In the genomic region with DNA sequence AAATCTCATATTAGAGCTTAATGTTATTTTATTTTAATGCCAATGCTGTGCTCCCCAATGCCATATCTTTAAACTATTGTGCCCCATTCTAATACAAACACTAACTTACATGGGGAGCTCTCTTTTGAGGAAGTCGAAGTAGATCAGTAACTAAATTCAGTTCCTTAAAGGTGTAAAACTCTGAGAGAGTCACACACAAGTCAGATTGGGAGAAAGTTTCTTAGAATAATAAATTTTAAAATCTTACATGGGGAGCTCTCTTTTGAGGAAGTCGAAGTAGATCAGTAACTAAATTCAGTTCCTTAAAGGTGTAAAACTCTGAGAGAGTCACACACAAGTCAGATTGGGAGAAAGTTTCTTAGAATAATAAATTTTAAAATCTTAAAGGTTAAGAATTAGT, we compare ENCODE assay signal across 8 cellular contexts.
A peak's percentile ranks its signal among the peaks of the same experiment; 100 is the strongest.
ATAC-seq lines count a peak whose summit lies in the region.
"Not testable (repeated sequence)": the region's sequence is repeated elsewhere in the genome, so short reads cannot be mapped to it uniquely, and the experiment has no call there.

No MANE protein-coding gene starts in this region.

- not testable (repeated sequence) for H3K36me3 ChIP-seq in ES-I3 (ENCODE audit: insufficient read depth, low read length); HUES6 (ENCODE audit: control insufficient read depth, insufficient read depth, low read length)

- ATAC-seq in GM18867 (IDR thresholded peaks at IDR 0.05; ENCODE audit: unreplicated experiment) (peak; percentile 70), GM19438 (IDR thresholded peaks at IDR 0.05; ENCODE audit: low read depth, unreplicated experiment) (peak; percentile 70), GM21529 (IDR thresholded peaks at IDR 0.05; ENCODE audit: unreplicated experiment) (peak; percentile 65), HG02678 (IDR thresholded peaks at IDR 0.05; ENCODE audit: unreplicated experiment) (peak; percentile 70), HG03064 (IDR thresholded peaks at IDR 0.05; ENCODE audit: low read depth, unreplicated experiment) (peak; percentile 72), HG03378 (IDR thresholded peaks at IDR 0.05; ENCODE audit: unreplicated experiment) (peak; percentile 81)

- peak overlapping the region; percentile 52; the same call in 1 of the 2 replicates for H3K9ac ChIP-seq in ES-I3 (ENCODE audit: low read depth, low read length)
- H3K9ac ChIP-seq in HUES6 (ENCODE audit: low read length) = not testable (repeated sequence)

- not testable (repeated sequence) for H3K27me3 ChIP-seq in HUES6 (ENCODE audit: control insufficient read depth, insufficient read depth, low read length)

- not testable (repeated sequence) for H3K9me3 ChIP-seq in ES-I3 (ENCODE audit: control insufficient read depth, insufficient read depth, low read length); HUES6 (ENCODE audit: control insufficient read depth, insufficient read depth, low read depth, low read length)

- not testable (repeated sequence) for H3K4me1 ChIP-seq in ES-I3 (ENCODE audit: insufficient read depth, low read length)
- H3K4me1 ChIP-seq in HUES6 (ENCODE audit: control insufficient read depth, insufficient read depth, low read length) = peaks cover 16% of the 10 kb centered on the region

- H3K4me3 ChIP-seq in HUES6 (ENCODE audit: low read depth, low read length) = peak overlapping the region; percentile 32; the same call in 1 of the 2 replicates

- not testable (repeated sequence) for H3K27ac ChIP-seq in HUES6 (ENCODE audit: low read depth, low read length)
